Comparison of ENCODE assay signal across 10 cellular contexts in genomic region chr12:26434299-26434915, GRCh38.
DNase-seq lines count a peak whose midpoint lies in the region; ATAC-seq, FAIRE-seq and TF ChIP-seq lines count a peak whose summit lies in the region.
"Had no signal": no experiment of that assay in that cellular context is flagged by ENCODE, and none has a peak within 500 bp of the region (broad histone marks: within the 10 kb centered on the region; RNA-seq: fewer than 3 reads in every experiment).

No MANE protein-coding gene starts in this region.

- peak; percentile 83 to 91 for TF ChIP-seq RAD21 in K562 (CRISPR knock-in tag; conservative IDR thresholded peaks at IDR 0.05 in 1 of 2, IDR thresholded peaks at IDR 0.05 in 1 of 2)

- H3K27ac Mint-ChIP-seq in activated T-cell treated with anti-CD3 and anti-CD28 coated beads, Interleukin-2, amount 50 U/mL, for 72 hours: no peak overlapping the region
- no peak overlapping the region for H3K27ac Mint-ChIP-seq in activated T-cell treated with anti-CD3 and anti-CD28 coated beads, Interleukin-2, amount 50 U/mL, for 24 hours
- no peak overlapping the region for H3K27ac Mint-ChIP-seq in type B pancreatic cell
- H3K27ac Mint-ChIP-seq in activated T-helper 2 cell treated with anti-CD3 and anti-CD28 coated beads, Interferon-gamma antibody, Interleukin-2, Interleukin-4, amounts not matched to agents 10 μg/mL and 5 μg/mL and 100 μg/mL, durations not matched to agents 14 hours and 24 hours and 36 hours: no peak overlapping the region
- H3K27ac Mint-ChIP-seq: dendritic cell treated with granulocyte-macrophage colony-stimulating factor and Interleukin-4, amounts not matched to agents 40 ng/mL and 50 ng/mL, for 4 days; stimulated activated naive CD8-positive, alpha-beta T cell treated with anti-CD3 and anti-CD28 coated beads, Interleukin-15, Interleukin-2, amounts not matched to agents 100 ng/mL and 50 ng/mL, for 24 hours had no signal

- H3K4me2 ChIP-seq in K562 (ENCODE audit: insufficient read depth, low read length): no peak overlapping the region

- no peaks in the 10 kb centered on the region for H3K9me1 ChIP-seq in K562 (ENCODE audit: control insufficient read depth, insufficient read depth, low read length)

- no peaks in the 10 kb centered on the region for H3K4me1 Mint-ChIP-seq in activated T-cell treated with anti-CD3 and anti-CD28 coated beads, Interleukin-2, amount 50 U/mL, for 72 hours (ENCODE audit: low read depth)
- H3K4me1 Mint-ChIP-seq in activated T-cell treated with anti-CD3 and anti-CD28 coated beads, Interleukin-2, amount 50 U/mL, for 24 hours (ENCODE audit: low read depth): no peaks in the 10 kb centered on the region
- H3K4me1 Mint-ChIP-seq in type B pancreatic cell (ENCODE audit: unreplicated experiment): no peaks in the 10 kb centered on the region
- no peaks in the 10 kb centered on the region for H3K4me1 Mint-ChIP-seq in activated T-helper 2 cell treated with anti-CD3 and anti-CD28 coated beads, Interferon-gamma antibody, Interleukin-2, Interleukin-4, amounts not matched to agents 10 μg/mL and 5 μg/mL and 100 μg/mL, durations not matched to agents 14 hours and 24 hours and 36 hours (ENCODE audit: low read depth)

- BruUV-seq in K562 (replicated peaks; lab: Mats Ljungman, UMichigan): no TSS peak

- no peak overlapping the region for H3K4me3 ChIP-seq in K562
- H3K4me3 ChIP-seq in kidney (ENCODE audit: low read length in 2 of 2): no peak overlapping the region

- no peaks in the 10 kb centered on the region for H3K27me3 Mint-ChIP-seq in activated T-cell treated with anti-CD3 and anti-CD28 coated beads, Interleukin-2, amount 50 U/mL, for 72 hours (ENCODE audit: low read depth)
- no peaks in the 10 kb centered on the region for H3K27me3 Mint-ChIP-seq in activated T-cell treated with anti-CD3 and anti-CD28 coated beads, Interleukin-2, amount 50 U/mL, for 24 hours
- H3K27me3 Mint-ChIP-seq in type B pancreatic cell: no peaks in the 10 kb centered on the region
- H3K27me3 Mint-ChIP-seq in activated T-helper 2 cell treated with anti-CD3 and anti-CD28 coated beads, Interferon-gamma antibody, Interleukin-2, Interleukin-4, amounts not matched to agents 10 μg/mL and 5 μg/mL and 100 μg/mL, durations not matched to agents 14 hours and 24 hours and 36 hours (ENCODE audit: low read depth): no peaks in the 10 kb centered on the region
- H3K27me3 Mint-ChIP-seq: dendritic cell treated with granulocyte-macrophage colony-stimulating factor and Interleukin-4, amounts not matched to agents 40 ng/mL and 50 ng/mL, for 4 days; stimulated activated naive CD8-positive, alpha-beta T cell treated with anti-CD3 and anti-CD28 coated beads, Interleukin-15, Interleukin-2, amounts not matched to agents 100 ng/mL and 50 ng/mL, for 24 hours had no signal

- intact Hi-C loops in K562 (cut with micrococcal nuclease) (loop anchor here (1.0 to 5.0 kb wide), 2 partner anchors 218 to 267 kb away; no protein-coding TSS in a partner anchor), kidney (cut with DNase I) (no loop called here)
- intact Hi-C loops in activated T-helper 2 cell treated with anti-CD3 and anti-CD28 coated beads, Interferon-gamma antibody, Interleukin-2, Interleukin-4, amounts not matched to agents 10 μg/mL and 5 μg/mL and 100 μg/mL, durations not matched to agents 14 hours and 24 hours and 36 hours (cut with micrococcal nuclease): loop anchor here (10.0 kb wide), 1 partner anchor 270 kb away; no protein-coding TSS in a partner anchor

- H3K36me3 ChIP-seq in K562 (ENCODE audit: control insufficient read depth, insufficient read depth, low read length): no peaks in the 10 kb centered on the region
- peaks cover 0 to 6% of the 10 kb centered on the region in 2 donors for H3K36me3 ChIP-seq in kidney (ENCODE audit: control insufficient read depth in 1 of 2, insufficient read depth in 2 of 2, low read length in 2 of 2)

- H4K20me1 ChIP-seq in K562 (replicated peaks; ENCODE audit: control insufficient read depth, insufficient read depth, low read length): no peaks in the 10 kb centered on the region

- no peak overlapping the region for H3K4me3 Mint-ChIP-seq in activated T-cell treated with anti-CD3 and anti-CD28 coated beads, Interleukin-2, amount 50 U/mL, for 72 hours
- no peak overlapping the region for H3K4me3 Mint-ChIP-seq in activated T-cell treated with anti-CD3 and anti-CD28 coated beads, Interleukin-2, amount 50 U/mL, for 24 hours
- H3K4me3 Mint-ChIP-seq in type B pancreatic cell: no peak overlapping the region
- no peak overlapping the region for H3K4me3 Mint-ChIP-seq in activated T-helper 2 cell treated with anti-CD3 and anti-CD28 coated beads, Interferon-gamma antibody, Interleukin-2, Interleukin-4, amounts not matched to agents 10 μg/mL and 5 μg/mL and 100 μg/mL, durations not matched to agents 14 hours and 24 hours and 36 hours (ENCODE audit: low read depth)
- H3K4me3 Mint-ChIP-seq: dendritic cell treated with granulocyte-macrophage colony-stimulating factor and Interleukin-4, amounts not matched to agents 40 ng/mL and 50 ng/mL, for 4 days; stimulated activated naive CD8-positive, alpha-beta T cell treated with anti-CD3 and anti-CD28 coated beads, Interleukin-15, Interleukin-2, amounts not matched to agents 100 ng/mL and 50 ng/mL, for 24 hours had no signal

- TF ChIP-seq POLR2A in K562 (conservative IDR thresholded peaks at IDR 0.05): no peak

- no peak overlapping the region for H3K27ac ChIP-seq in K562 (ENCODE audit: extremely low read depth, low read depth, low read length)
- H3K27ac ChIP-seq in kidney (ENCODE audit: low read depth in 2 of 2, low read length in 2 of 2): no peak overlapping the region

- CTCF ChIA-PET in K562 (lab: Yijun Ruan, JAX; ENCODE audit: low intra/inter-chr PET ratio): interaction anchor here (0.6 to 2.0 kb wide), 4 partner anchors 217 to 689 kb away, joined by 3 to 16 read pairs (median 4); no protein-coding TSS in a partner anchor

- H3K9me3 ChIP-seq in K562 (replicated peaks; ENCODE audit: control insufficient read depth, insufficient read depth, low read depth, low read length) (no peaks in the 10 kb centered on the region), kidney (ENCODE audit: control insufficient read depth in 1 of 2, low read length in 2 of 2) (no peaks in the 10 kb centered on the region)

- no peaks in the 10 kb centered on the region for H3K27me3 ChIP-seq in K562 (ENCODE audit: control insufficient read depth in 2 of 2, insufficient read depth in 2 of 2, low read length in 2 of 2)

- TF ChIP-seq EP300 in K562 (IDR thresholded peaks at IDR 0.05; ENCODE audit: low read length): no peak

- peak; percentile 71 to 98 (median 86) for TF ChIP-seq CTCF in K562 (IDR thresholded peaks at IDR 0.05 in 2 of 3, conservative IDR thresholded peaks at IDR 0.05 in 1 of 3; ENCODE audit: insufficient read depth in 2 of 3, low read depth in 1 of 3, low read length in 3 of 3)
- TF ChIP-seq CTCF in kidney (IDR thresholded peaks at IDR 0.05; ENCODE audit: borderline replicate concordance, extremely low read depth, insufficient read depth): peak; percentile 72
- TF ChIP-seq CTCF in type B pancreatic cell (conservative IDR thresholded peaks at IDR 0.05): peak; percentile 88

- no peaks in the 10 kb centered on the region for H3K36me3 Mint-ChIP-seq in activated T-cell treated with anti-CD3 and anti-CD28 coated beads, Interleukin-2, amount 50 U/mL, for 72 hours (ENCODE audit: insufficient read depth in 2 of 2)
- peaks cover 26% of the 10 kb centered on the region for H3K36me3 Mint-ChIP-seq in activated T-cell treated with anti-CD3 and anti-CD28 coated beads, Interleukin-2, amount 50 U/mL, for 24 hours (ENCODE audit: low read depth)
- H3K36me3 Mint-ChIP-seq in type B pancreatic cell: peaks cover 16% of the 10 kb centered on the region
- no peaks in the 10 kb centered on the region for H3K36me3 Mint-ChIP-seq in activated T-helper 2 cell treated with anti-CD3 and anti-CD28 coated beads, Interferon-gamma antibody, Interleukin-2, Interleukin-4, amounts not matched to agents 10 μg/mL and 5 μg/mL and 100 μg/mL, durations not matched to agents 14 hours and 24 hours and 36 hours (ENCODE audit: low read depth)

- POLR2A ChIA-PET in K562 (lab: Yijun Ruan, JAX): no interaction called here

- in situ Hi-C loops in K562 (cut with MboI): no loop called here

- DNase-seq in activated T-cell treated with anti-CD3 and anti-CD28 coated beads, Interleukin-2, amount 50 U/mL, for 72 hours: peak; percentile 6 to 10
- no peak for DNase-seq in activated T-cell treated with anti-CD3 and anti-CD28 coated beads, Interleukin-2, amount 50 U/mL, for 24 hours
- peak; percentile 74 for DNase-seq in NCI-H69 (lab: John Stamatoyannopoulos, UW)
- DNase-seq in K562 (ENCODE audit: extremely low read depth in 1 of 4, low spot score in 3 of 4): peak; percentile 28 to 55 (median 48)
- DNase-seq in kidney: no peak
- no peak for DNase-seq in type B pancreatic cell (ENCODE audit: extremely low spot score, unreplicated experiment)
- no peak for DNase-seq in activated T-helper 2 cell treated with anti-CD3 and anti-CD28 coated beads, Interferon-gamma antibody, Interleukin-2, Interleukin-4, amounts not matched to agents 10 μg/mL and 5 μg/mL and 100 μg/mL, durations not matched to agents 14 hours and 24 hours and 36 hours (ENCODE audit: low spot score)

- H3K9ac ChIP-seq in K562 (ENCODE audit: insufficient read depth in 1 of 2, low read depth in 2 of 2, low read length in 2 of 2) (no peak overlapping the region), kidney (ENCODE audit: low read length in 2 of 2) (no peak overlapping the region)

- no peaks in the 10 kb centered on the region for H3K79me2 ChIP-seq in K562 (ENCODE audit: control insufficient read depth, insufficient read depth, low read length)

- 0% methylated on average over 2 of the region's 2 CpGs for WGBS in K562 (ENCODE audit: insufficient coverage, low coverage, missing lambda C conversion rate)

- no peaks in the 10 kb centered on the region for H3K4me1 ChIP-seq in K562 (replicated peaks in 1 of 2; ENCODE audit: control insufficient read depth in 2 of 2, insufficient read depth in 2 of 2, low read length in 2 of 2)
- H3K4me1 ChIP-seq in kidney (ENCODE audit: control insufficient read depth in 1 of 2, insufficient read depth in 1 of 2, low read depth in 1 of 2, low read length in 2 of 2): no peaks in the 10 kb centered on the region

- ATAC-seq in activated T-cell treated with anti-CD3 and anti-CD28 coated beads, Interleukin-2, amount 50 U/mL, for 72 hours (replicated peaks in 1 of 2): peak; percentile 45 to 58
- peak; percentile 54 for ATAC-seq in HG03139 (IDR thresholded peaks at IDR 0.05; ENCODE audit: unreplicated experiment)
- peak; percentile 93 for ATAC-seq in K562

- H3K9me3 Mint-ChIP-seq in activated T-cell treated with anti-CD3 and anti-CD28 coated beads, Interleukin-2, amount 50 U/mL, for 72 hours: no peaks in the 10 kb centered on the region
- no peaks in the 10 kb centered on the region for H3K9me3 Mint-ChIP-seq in activated T-cell treated with anti-CD3 and anti-CD28 coated beads, Interleukin-2, amount 50 U/mL, for 24 hours
- no peaks in the 10 kb centered on the region for H3K9me3 Mint-ChIP-seq in type B pancreatic cell
- H3K9me3 Mint-ChIP-seq in activated T-helper 2 cell treated with anti-CD3 and anti-CD28 coated beads, Interferon-gamma antibody, Interleukin-2, Interleukin-4, amounts not matched to agents 10 μg/mL and 5 μg/mL and 100 μg/mL, durations not matched to agents 14 hours and 24 hours and 36 hours: no peaks in the 10 kb centered on the region
- H3K9me3 Mint-ChIP-seq: dendritic cell treated with granulocyte-macrophage colony-stimulating factor and Interleukin-4, amounts not matched to agents 40 ng/mL and 50 ng/mL, for 4 days; stimulated activated naive CD8-positive, alpha-beta T cell treated with anti-CD3 and anti-CD28 coated beads, Interleukin-15, Interleukin-2, amounts not matched to agents 100 ng/mL and 50 ng/mL, for 24 hours had no signal

- H2AFZ ChIP-seq in K562 (ENCODE audit: low read depth, low read length): no peak overlapping the region

- FAIRE-seq in K562 (lab: Jason Lieb, UNC): peak; percentile 92
- no peak for FAIRE-seq in kidney (lab: Jason Lieb, UNC)

Comparison
In these comparisons a context has a peak if more than half of its experiments do, and no peak if none do; other contexts are left out.
1. DNase-seq: peak in activated T-cell treated with anti-CD3 and anti-CD28 coated beads, Interleukin-2, amount 50 U/mL, for 72 hours (2 of 2), NCI-H69 (single experiment) and K562 (4 of 4); none in activated T-cell treated with anti-CD3 and anti-CD28 coated beads, Interleukin-2, amount 50 U/mL, for 24 hours (single experiment), kidney (single experiment), type B pancreatic cell (single experiment) and activated T-helper 2 cell treated with anti-CD3 and anti-CD28 coated beads, Interferon-gamma antibody, Interleukin-2, Interleukin-4, amounts not matched to agents 10 μg/mL and 5 μg/mL and 100 μg/mL, durations not matched to agents 14 hours and 24 hours and 36 hours (single experiment).
2. Peak in every context shown above with its lines, with median percentiles within 50 percentile points of each other: ATAC-seq and CTCF ChIP-seq.